Comparison of ENCODE assay signal across 17 cellular contexts in the genomic region with DNA sequence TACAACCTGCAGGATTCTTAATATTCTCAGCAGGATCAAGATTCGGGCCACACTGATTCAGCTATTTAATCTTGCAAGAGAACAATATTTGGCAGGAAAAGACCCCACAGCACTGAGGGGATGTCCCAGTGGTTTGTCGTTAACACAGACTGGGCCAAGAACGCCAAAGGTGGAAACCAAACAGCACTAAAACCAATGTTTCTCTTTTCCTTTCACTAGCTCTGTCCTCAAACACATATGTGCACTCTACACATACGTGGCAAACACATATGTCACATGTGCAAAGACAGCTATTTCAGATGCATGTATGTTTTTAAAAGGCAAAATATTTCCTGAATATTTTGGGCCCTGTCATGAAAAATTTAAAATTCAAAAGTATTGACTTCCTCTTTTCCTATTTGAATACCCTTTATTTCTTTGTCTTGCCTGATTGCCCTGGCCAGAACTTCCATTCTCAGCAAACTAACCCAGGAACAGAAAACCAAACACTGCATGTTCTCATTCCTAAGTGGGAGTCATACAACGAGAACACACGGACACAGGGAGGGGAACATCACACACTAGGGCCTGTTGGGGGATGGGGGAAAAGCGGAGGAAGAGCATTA. TPM values are rescaled to one million over a fixed set of nuclear protein-coding genes. Genes with fewer than 3 reads are reported as not detected.
DNase-seq lines count a peak whose midpoint lies in the region; ATAC-seq and TF ChIP-seq lines count a peak whose summit lies in the region.
"Had no signal": no experiment of that assay in that cellular context is flagged by ENCODE, and none has a peak within 500 bp of the region (broad histone marks: within the 10 kb centered on the region; RNA-seq: fewer than 3 reads in every experiment).

No MANE protein-coding gene starts in this region.

- DNase-seq in CD4-positive, CD25-positive, alpha-beta regulatory T cell = no peak
- DNase-seq in upper lobe of right lung = no peak
- DNase-seq in activated effector memory CD4-positive, alpha-beta T cell treated with Interleukin-2 at 50 U/mL for 16 hours = no peak
- DNase-seq in activated T-cell treated with anti-CD3 and anti-CD28 coated beads, Interleukin-2, amount 50 U/mL, for 48 hours = no peak
- no peak for DNase-seq in dermis blood vessel endothelial cell
- DNase-seq: activated CD4-positive, alpha-beta T cell treated with anti-CD3 and anti-CD28 coated beads for 1 hour; DMS153; foreskin keratinocyte; left cardiac atrium; NCI-H2227 treated with DMSO at 0.1 percent for 48 hours; SHP77 treated with DMSO at 0.1 percent for 48 hours had no signal

- H3K4me3 Mint-ChIP-seq in CD4-positive, CD25-positive, alpha-beta regulatory T cell = peak overlapping the region in 3 of 4 donors; percentile 9 to 83 (median 72)
- H3K4me3 Mint-ChIP-seq: activated naive CD4-positive, alpha-beta T cell treated with anti-CD3 and anti-CD28 coated beads, Interleukin-2, amount 50 U/mL, for 24 hours had no signal

- no peak for ATAC-seq in CD4-positive, CD25-positive, alpha-beta regulatory T cell (ENCODE audit: low read depth in 2 of 2)
- peak; percentile 72 for ATAC-seq in GM19372 (IDR thresholded peaks at IDR 0.05; ENCODE audit: low read depth, unreplicated experiment)
- peak; percentile 68 for ATAC-seq in HG02852 (IDR thresholded peaks at IDR 0.05; ENCODE audit: unreplicated experiment)
- peak; percentile 60 for ATAC-seq in HG03575 (IDR thresholded peaks at IDR 0.05; ENCODE audit: extremely low read depth, insufficient number of reproducible peaks, low FRiP score, unreplicated experiment)
- no peak for ATAC-seq in upper lobe of right lung
- ATAC-seq: foreskin keratinocyte, left cardiac atrium had no signal

- no peak overlapping the region for H3K27ac ChIP-seq in CD4-positive, CD25-positive, alpha-beta regulatory T cell (ENCODE audit: insufficient read depth, low read length, poor library complexity, severe bottlenecking)
- H3K27ac ChIP-seq in upper lobe of right lung = no peak overlapping the region
- H3K27ac ChIP-seq: foreskin keratinocyte, KMS-11, neutrophil had no signal

- H3K27me3 ChIP-seq in CD4-positive, CD25-positive, alpha-beta regulatory T cell (ENCODE audit: control insufficient read depth, insufficient read depth, low read length) = no peaks in the 10 kb centered on the region
- H3K27me3 ChIP-seq in upper lobe of right lung = no peaks in the 10 kb centered on the region
- H3K27me3 ChIP-seq: foreskin keratinocyte, neutrophil had no signal

- H3K4me1 Mint-ChIP-seq in CD4-positive, CD25-positive, alpha-beta regulatory T cell = peaks cover 0 to 13% (median 3%) of the 10 kb centered on the region in 4 donors
- H3K4me1 Mint-ChIP-seq: activated naive CD4-positive, alpha-beta T cell treated with anti-CD3 and anti-CD28 coated beads, Interleukin-2, amount 50 U/mL, for 24 hours had no signal

- no peaks in the 10 kb centered on the region for H3K4me1 ChIP-seq in CD4-positive, CD25-positive, alpha-beta regulatory T cell (ENCODE audit: control insufficient read depth, insufficient read depth, low read length, poor library complexity, severe bottlenecking)
- H3K4me1 ChIP-seq in upper lobe of right lung = no peaks in the 10 kb centered on the region
- H3K4me1 ChIP-seq: foreskin keratinocyte had no signal

- H3K27ac Mint-ChIP-seq in CD4-positive, CD25-positive, alpha-beta regulatory T cell = peak overlapping the region in 1 of 3 donors; percentile 43
- H3K27ac Mint-ChIP-seq: activated naive CD4-positive, alpha-beta T cell treated with anti-CD3 and anti-CD28 coated beads, Interleukin-2, amount 50 U/mL, for 24 hours had no signal

- TF ChIP-seq CTCF in upper lobe of right lung (IDR thresholded peaks at IDR 0.05) = no peak

- no peaks in the 10 kb centered on the region for H3K27me3 Mint-ChIP-seq in CD4-positive, CD25-positive, alpha-beta regulatory T cell

- no peaks in the 10 kb centered on the region for H3K36me3 ChIP-seq in CD4-positive, CD25-positive, alpha-beta regulatory T cell (ENCODE audit: control insufficient read depth, insufficient read depth, low read length)
- H3K36me3 ChIP-seq in upper lobe of right lung = peaks cover 4% of the 10 kb centered on the region
- H3K36me3 ChIP-seq: neutrophil had no signal

- no peaks in the 10 kb centered on the region for H3K9me3 ChIP-seq in CD4-positive, CD25-positive, alpha-beta regulatory T cell (ENCODE audit: control insufficient read depth in 2 of 2, low read length in 2 of 2)
- H3K9me3 ChIP-seq in upper lobe of right lung = no peaks in the 10 kb centered on the region
- H3K9me3 ChIP-seq: neutrophil had no signal

- no peak overlapping the region for H3K4me3 ChIP-seq in CD4-positive, CD25-positive, alpha-beta regulatory T cell (ENCODE audit: low read depth, low read length)
- H3K4me3 ChIP-seq in upper lobe of right lung = no peak overlapping the region

- H3K36me3 Mint-ChIP-seq in CD4-positive, CD25-positive, alpha-beta regulatory T cell = no peaks in the 10 kb centered on the region
- H3K36me3 Mint-ChIP-seq: activated naive CD4-positive, alpha-beta T cell treated with anti-CD3 and anti-CD28 coated beads, Interleukin-2, amount 50 U/mL, for 24 hours had no signal

- intact Hi-C loops in upper lobe of right lung (cut with DNase I) = no loop called here

- peaks cover 0 to 2% (median 0%) of the 10 kb centered on the region in 7 donors for H3K9me3 Mint-ChIP-seq in CD4-positive, CD25-positive, alpha-beta regulatory T cell
- H3K9me3 Mint-ChIP-seq: activated naive CD4-positive, alpha-beta T cell treated with anti-CD3 and anti-CD28 coated beads, Interleukin-2, amount 50 U/mL, for 24 hours had no signal

RNA-seq across cellular contexts. Expression of a gene that starts 51.7 kb away (rescaled TPM):
- total RNA-seq in CD4-positive, CD25-positive, alpha-beta regulatory T cell = 1.9 TPM
- polyA plus RNA-seq in CD4-positive, CD25-positive, alpha-beta regulatory T cell = 1 to 10 TPM; 1.2 to 2.6 (median 1.7) TPM
- total RNA-seq in upper lobe of right lung (106 TPM), dermis blood vessel endothelial cell (2.6 and 2.9 TPM in 2 replicates)

Comparison
In these comparisons a context has a peak if more than half of its experiments do, and no peak if none do; other contexts are left out.
1. ATAC-seq: peak in GM19372 (single experiment), HG02852 (single experiment) and HG03575 (single experiment); none in CD4-positive, CD25-positive, alpha-beta regulatory T cell (0 of 2) and upper lobe of right lung (single experiment).
2. RNA of a gene that starts 51.7 kb away (total RNA-seq): 106 TPM in upper lobe of right lung (single experiment); 2.6 to 2.9 TPM in dermis blood vessel endothelial cell and 1.9 TPM in CD4-positive, CD25-positive, alpha-beta regulatory T cell (single experiment); every median in the first group is over 10 times any median in the second.